ENCODE assay signal across 8 cellular contexts in genomic region chr3:42118762-42119361, GRCh38. TPM values are rescaled to one million over a fixed set of nuclear protein-coding genes. Genes with fewer than 3 reads are reported as not detected.
A peak's percentile ranks its signal among the peaks of the same experiment; 100 is the strongest.
DNase-seq lines count a peak whose midpoint lies in the region; ATAC-seq and TF ChIP-seq lines count a peak whose summit lies in the region.

No MANE protein-coding gene starts in this region.

- CTCF ChIA-PET in activated CD4-positive, alpha-beta memory T cell treated with anti-CD3 and anti-CD28 coated beads for 36 hours (lab: Charles Lee), result interaction anchor here (1.0 to 4.1 kb wide), 4 partner anchors 11 to 73 kb away, joined by 3 to 42 read pairs (median 6); no protein-coding TSS in a partner anchor

- H3K4me1 Mint-ChIP-seq in activated CD4-positive, alpha-beta memory T cell treated with anti-CD3 and anti-CD28 coated beads for 36 hours (ENCODE audit: low read depth), result peaks cover 13% of the 10 kb centered on the region

- H3K27ac Mint-ChIP-seq in activated naive CD4-positive, alpha-beta T cell treated with anti-CD3 and anti-CD28 coated beads, Interleukin-2, amount 50 U/mL, for 72 hours, result peak overlapping the region; percentile 18 to 27
- H3K27ac Mint-ChIP-seq in activated CD4-positive, alpha-beta memory T cell treated with anti-CD3 and anti-CD28 coated beads for 36 hours, result no peak overlapping the region

- TF ChIP-seq CTCF in LNCAP (IDR thresholded peaks at IDR 0.05), result peak; percentile 52; the same call in 1 of the 2 replicates

- no peaks in the 10 kb centered on the region for H3K27me3 Mint-ChIP-seq in activated CD4-positive, alpha-beta memory T cell treated with anti-CD3 and anti-CD28 coated beads for 36 hours

- H3K36me3 Mint-ChIP-seq in activated naive CD4-positive, alpha-beta T cell treated with anti-CD3 and anti-CD28 coated beads, Interleukin-2, amount 50 U/mL, for 72 hours, result no peaks in the 10 kb centered on the region
- H3K36me3 Mint-ChIP-seq in activated CD4-positive, alpha-beta memory T cell treated with anti-CD3 and anti-CD28 coated beads for 36 hours, result no peaks in the 10 kb centered on the region

- H3K4me3 ChIP-seq in H7 (ENCODE audit: insufficient read depth, low read depth, low read length), result no peak overlapping the region

- ATAC-seq in activated naive CD4-positive, alpha-beta T cell treated with anti-CD3 and anti-CD28 coated beads, Interleukin-2, amount 50 U/mL, for 72 hours, result peak; percentile 59 to 68
- ATAC-seq in stimulated activated naive CD8-positive, alpha-beta T cell treated with anti-CD3 and anti-CD28 coated beads, Interleukin-15, Interleukin-2, amounts not matched to agents 100 U/mL and 50 U/mL, for 24 hours, result peak; percentile 73

- intact Hi-C loops in activated CD4-positive, alpha-beta memory T cell treated with anti-CD3 and anti-CD28 coated beads for 36 hours (cut with micrococcal nuclease), result loop anchor here (1.0 to 10.0 kb wide), 2 partner anchors 72 to 326 kb away; no protein-coding TSS in a partner anchor

- no peak overlapping the region for H3K4me3 Mint-ChIP-seq in activated CD4-positive, alpha-beta memory T cell treated with anti-CD3 and anti-CD28 coated beads for 36 hours

- no peaks in the 10 kb centered on the region for H3K36me3 ChIP-seq in H7 (replicated peaks; ENCODE audit: control insufficient read depth, insufficient read depth, low read length)

- no peaks in the 10 kb centered on the region for H3K27me3 ChIP-seq in H7 (ENCODE audit: control insufficient read depth, insufficient read depth, low read length)

- no peaks in the 10 kb centered on the region for H3K9me3 Mint-ChIP-seq in activated naive CD4-positive, alpha-beta T cell treated with anti-CD3 and anti-CD28 coated beads, Interleukin-2, amount 50 U/mL, for 72 hours
- H3K9me3 Mint-ChIP-seq in activated CD4-positive, alpha-beta memory T cell treated with anti-CD3 and anti-CD28 coated beads for 36 hours, result no peaks in the 10 kb centered on the region

- POLR2A ChIA-PET in activated CD4-positive, alpha-beta memory T cell treated with anti-CD3 and anti-CD28 coated beads for 36 hours (lab: Charles Lee), result no interaction called here

- DNase-seq in activated naive CD4-positive, alpha-beta T cell treated with anti-CD3 and anti-CD28 coated beads, Interleukin-2, amount 50 U/mL, for 72 hours (ENCODE audit: low spot score in 2 of 2), result no peak
- no peak for DNase-seq in activated naive CD4-positive, alpha-beta T cell (lab: John Stamatoyannopoulos, UW)
- peak; percentile 82 for DNase-seq in H7
- peak; percentile 34 for DNase-seq in activated CD4-positive, alpha-beta memory T cell treated with anti-CD3 and anti-CD28 coated beads for 36 hours
- DNase-seq in hepatic stellate cell (ENCODE audit: low spot score), result peak; percentile 36
- peak; percentile 27 for DNase-seq in stimulated activated naive CD8-positive, alpha-beta T cell treated with anti-CD3 and anti-CD28 coated beads, Interleukin-15, Interleukin-2, amounts not matched to agents 100 U/mL and 50 U/mL, for 24 hours
- no peak for DNase-seq in activated CD4-positive, CD25-positive, alpha-beta regulatory T cell (lab: John Stamatoyannopoulos, UW)

RNA-seq across cellular contexts. Expression of gene TRAK1, which starts 27.7 kb away (rescaled TPM):
- 10 to 100 TPM; 19.1 to 33.1 TPM for total RNA-seq in activated naive CD4-positive, alpha-beta T cell treated with anti-CD3 and anti-CD28 coated beads, Interleukin-2, amount 50 U/mL, for 72 hours
- 20.6 and 26.9 TPM in 2 replicates for total RNA-seq in H7 (2014; rRNA removed; shearing (Covaris generic))
- 10 to 100 TPM; 19.0 to 19.3 TPM for total RNA-seq in activated CD4-positive, alpha-beta memory T cell treated with anti-CD3 and anti-CD28 coated beads for 36 hours

Comparison
In these comparisons a context has a peak if more than half of its experiments do, and no peak if none do; other contexts are left out.
1. DNase-seq: peak in H7 (single experiment), activated CD4-positive, alpha-beta memory T cell treated with anti-CD3 and anti-CD28 coated beads for 36 hours (single experiment), hepatic stellate cell (single experiment) and stimulated activated naive CD8-positive, alpha-beta T cell treated with anti-CD3 and anti-CD28 coated beads, Interleukin-15, Interleukin-2, amounts not matched to agents 100 U/mL and 50 U/mL, for 24 hours (single experiment); none in activated naive CD4-positive, alpha-beta T cell treated with anti-CD3 and anti-CD28 coated beads, Interleukin-2, amount 50 U/mL, for 72 hours (0 of 2), activated naive CD4-positive, alpha-beta T cell (0 of 4) and activated CD4-positive, CD25-positive, alpha-beta regulatory T cell (0 of 4).